1 cellular context compared by ENCODE assay signal in the genomic region with DNA sequence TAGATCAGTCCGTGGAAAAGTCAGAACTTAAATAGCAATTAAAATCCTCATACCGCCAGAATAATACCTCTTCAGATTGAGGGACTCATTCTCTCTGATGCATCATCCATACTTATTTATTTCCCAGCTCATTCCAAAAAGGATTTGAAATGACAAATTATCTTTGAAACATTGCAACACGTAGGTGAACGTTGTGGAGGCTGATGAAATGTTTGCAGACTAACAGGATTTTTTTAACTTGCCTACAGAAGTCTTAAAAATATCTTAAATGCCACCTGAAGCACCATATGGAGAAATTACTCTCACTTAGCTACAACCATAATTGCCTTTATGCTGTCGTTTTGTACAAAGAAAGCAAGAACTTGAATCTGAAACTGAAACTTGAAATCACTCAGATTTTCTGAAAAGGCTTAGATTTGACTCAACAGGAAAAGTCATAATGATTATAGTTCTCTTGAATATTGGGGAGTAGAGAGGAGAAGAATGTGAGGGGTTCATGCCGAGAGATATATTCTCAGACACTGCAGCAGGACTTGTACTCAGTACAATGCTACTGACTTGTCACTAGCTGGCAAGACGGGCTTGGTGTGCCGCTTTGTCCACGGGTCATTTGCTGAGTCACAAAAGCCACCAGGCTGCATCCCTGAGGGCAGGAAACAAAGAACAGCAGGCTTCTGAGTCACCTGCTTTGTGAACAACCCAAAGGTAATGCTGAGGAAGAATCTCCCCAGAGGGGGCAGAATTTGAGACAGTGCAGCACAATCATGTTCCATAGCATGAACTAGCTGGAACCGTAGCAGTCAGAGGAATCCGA.
TF ChIP-seq lines count a peak whose summit lies in the region.

No MANE protein-coding gene starts in this region.

TF ChIP-seq in GM12878, 131 proteins besides CTCF, POLR2A, EP300 and RAD21 (continued from another document):
- TF ChIP-seq, protein P1, sequence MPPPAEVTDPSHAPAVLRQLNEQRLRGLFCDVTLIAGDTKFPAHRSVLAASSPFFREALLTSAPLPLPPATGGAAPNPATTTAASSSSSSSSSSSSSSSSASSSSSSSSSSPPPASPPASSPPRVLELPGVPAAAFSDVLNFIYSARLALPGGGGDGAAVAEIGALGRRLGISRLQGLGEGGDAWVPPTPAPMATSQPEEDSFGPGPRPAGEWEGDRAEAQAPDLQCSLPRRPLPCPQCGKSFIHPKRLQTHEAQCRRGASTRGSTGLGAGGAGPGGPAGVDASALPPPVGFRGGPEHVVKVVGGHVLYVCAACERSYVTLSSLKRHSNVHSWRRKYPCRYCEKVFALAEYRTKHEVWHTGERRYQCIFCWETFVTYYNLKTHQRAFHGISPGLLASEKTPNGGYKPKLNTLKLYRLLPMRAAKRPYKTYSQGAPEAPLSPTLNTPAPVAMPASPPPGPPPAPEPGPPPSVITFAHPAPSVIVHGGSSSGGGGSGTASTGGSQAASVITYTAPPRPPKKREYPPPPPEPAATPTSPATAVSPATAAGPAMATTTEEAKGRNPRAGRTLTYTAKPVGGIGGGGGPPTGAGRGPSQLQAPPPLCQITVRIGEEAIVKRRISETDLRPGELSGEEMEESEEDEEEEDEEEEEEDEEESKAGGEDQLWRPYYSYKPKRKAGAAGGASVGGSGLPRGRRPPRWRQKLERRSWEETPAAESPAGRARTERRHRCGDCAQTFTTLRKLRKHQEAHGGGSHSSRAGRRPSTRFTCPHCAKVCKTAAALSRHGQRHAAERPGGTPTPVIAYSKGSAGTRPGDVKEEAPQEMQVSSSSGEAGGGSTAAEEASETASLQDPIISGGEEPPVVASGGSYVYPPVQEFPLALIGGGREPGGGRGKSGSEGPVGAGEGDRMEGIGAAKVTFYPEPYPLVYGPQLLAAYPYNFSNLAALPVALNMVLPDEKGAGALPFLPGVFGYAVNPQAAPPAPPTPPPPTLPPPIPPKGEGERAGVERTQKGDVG (CRISPR knock-in tag; IDR thresholded peaks at IDR 0.05): no peak
- peak in 1 of 2 experiments; percentile 36; a peak in 3 of 4 replicates for TF ChIP-seq IKZF2 (IDR thresholded peaks at IDR 0.05)
- TF ChIP-seq STAT1 (conservative IDR thresholded peaks at IDR 0.05): no peak
- TF ChIP-seq RELB (IDR thresholded peaks at IDR 0.05; ENCODE audit: low read depth): 0 out of 2 replicates have a peak, but pooled peaks have one; percentile 16
- TF ChIP-seq ZNF687 (IDR thresholded peaks at IDR 0.05): no peak
- TF ChIP-seq BCL11A (IDR thresholded peaks at IDR 0.05; ENCODE audit: low read depth, low read length): peak; percentile 44; the same call in 1 of the 2 replicates
- TF ChIP-seq MTA3 (IDR thresholded peaks at IDR 0.05; ENCODE audit: borderline replicate concordance, low read length): peak; percentile 58; the same call in 1 of the 2 replicates
- 0 out of 2 replicates have a peak, but pooled peaks have one; percentile 48 for TF ChIP-seq IRF4 (IDR thresholded peaks at IDR 0.05; ENCODE audit: low read depth, low read length)
- TF ChIP-seq ATF2 (IDR thresholded peaks at IDR 0.05; ENCODE audit: low read length): peak; percentile 51
TF ChIP-seq in GM12878: peak in this region for 14.
